Comparison of ENCODE assay signal across 31 cellular contexts in genomic region chr10:49737474-49738201, GRCh38. TPM values are rescaled to one million over a fixed set of nuclear protein-coding genes. Genes with fewer than 3 reads are reported as not detected.
"Had no signal": no experiment of that assay in that cellular context is flagged by ENCODE, and none has a peak within 500 bp of the region (broad histone marks: within the 10 kb centered on the region; RNA-seq: fewer than 3 reads in every experiment).

No MANE protein-coding gene starts in this region.

- ATAC-seq: activated CD8-positive, alpha-beta memory T cell treated with anti-CD3 and anti-CD28 coated beads, Interleukin-2, amount 10 ng/mL, durations not matched to agents 7 days and 5 days; activated T-cell treated with anti-CD3 and anti-CD28 coated beads, Interleukin-2, amount 50 U/mL, for 72 hours; gastrocnemius medialis; left colon; naive thymus-derived CD4-positive, alpha-beta T cell; right cardiac atrium; WTC11 had no signal

- H3K4me3 ChIP-seq: ascending aorta, gastrocnemius medialis, spleen, tibial nerve had no signal

- H3K36me3 ChIP-seq: ascending aorta, gastrocnemius medialis, spleen, tibial nerve had no signal

- DNase-seq: activated CD4-positive, alpha-beta memory T cell treated with anti-CD3 and anti-CD28 coated beads, Interleukin-2, amount 10 ng/mL, durations not matched to agents 7 days and 5 days; activated CD4-positive, alpha-beta T cell treated with anti-CD3 and anti-CD28 coated beads for 1 hour; activated CD4-positive, alpha-beta T cell treated with anti-CD3 and anti-CD28 coated beads, Interleukin-2, amount 10 ng/mL, durations not matched to agents 7 days and 5 days; activated CD8-positive, alpha-beta memory T cell treated with anti-CD3 and anti-CD28 coated beads, Interleukin-2, amount 10 ng/mL, durations not matched to agents 7 days and 5 days; activated gamma-delta T cell; activated naive CD4-positive, alpha-beta T cell treated with anti-CD3 and anti-CD28 coated beads, Interleukin-2, amount 10 ng/mL, durations not matched to agents 7 days and 5 days; activated naive CD8-positive, alpha-beta T cell treated with anti-CD3 and anti-CD28 coated beads, Interleukin-2, amount 10 ng/mL, durations not matched to agents 7 days and 5 days; activated T-cell treated with anti-CD3 and anti-CD28 coated beads for 4 hours; activated T-cell treated with anti-CD3 and anti-CD28 coated beads, Interleukin-2, amount 50 U/mL, for 72 hours; caudate nucleus; dermis blood vessel endothelial cell; effector CD4-positive, alpha-beta T cell; gastrocnemius medialis; glutamatergic neuron; kidney; left colon; midbrain; naive thymus-derived CD4-positive, alpha-beta T cell; nucleus accumbens; right cardiac atrium; spleen; stimulated activated naive CD4-positive, alpha-beta T cell; T-helper 2 cell had no signal

- H3K27me3 ChIP-seq: ascending aorta, gastrocnemius medialis, spleen, tibial nerve had no signal

- H3K9me3 ChIP-seq: ascending aorta, gastrocnemius medialis, spleen, tibial nerve had no signal

- H3K27ac ChIP-seq: ascending aorta, epithelial cell of prostate, gastrocnemius medialis, spleen, tibial nerve had no signal

- H3K4me1 ChIP-seq: ascending aorta, gastrocnemius medialis, spleen, tibial nerve had no signal

RNA-seq across cellular contexts. Expression of gene OGDHL, which starts 24.5 kb away (rescaled TPM):
- total RNA-seq: activated CD4-positive, alpha-beta memory T cell treated with anti-CD3 and anti-CD28 coated beads, Interleukin-2, amount 10 ng/mL, durations not matched to agents 7 days and 5 days; activated CD4-positive, alpha-beta T cell treated with anti-CD3 and anti-CD28 coated beads, Interleukin-2, amount 10 ng/mL, durations not matched to agents 7 days and 5 days; activated naive CD8-positive, alpha-beta T cell treated with anti-CD3 and anti-CD28 coated beads, Interleukin-2, amount 10 ng/mL, durations not matched to agents 7 days and 5 days; ascending aorta; naive thymus-derived CD4-positive, alpha-beta T cell; tibial nerve had no signal
- polyA plus RNA-seq: naive thymus-derived CD4-positive, alpha-beta T cell had no signal

RNA-seq across cellular contexts. Expression of gene C10orf53, which starts 58.2 kb away (rescaled TPM):
- total RNA-seq: activated CD4-positive, alpha-beta memory T cell treated with anti-CD3 and anti-CD28 coated beads, Interleukin-2, amount 10 ng/mL, durations not matched to agents 7 days and 5 days; activated CD4-positive, alpha-beta T cell treated with anti-CD3 and anti-CD28 coated beads, Interleukin-2, amount 10 ng/mL, durations not matched to agents 7 days and 5 days; activated CD8-positive, alpha-beta memory T cell treated with anti-CD3 and anti-CD28 coated beads, Interleukin-2, amount 10 ng/mL, durations not matched to agents 7 days and 5 days; activated naive CD8-positive, alpha-beta T cell treated with anti-CD3 and anti-CD28 coated beads, Interleukin-2, amount 10 ng/mL, durations not matched to agents 7 days and 5 days; activated T-cell treated with anti-CD3 and anti-CD28 coated beads, Interleukin-2, amount 50 U/mL, for 72 hours; ascending aorta; dermis blood vessel endothelial cell; gastrocnemius medialis; kidney; left colon; lower leg skin; naive thymus-derived CD4-positive, alpha-beta T cell; pulmonary artery endothelial cell; right cardiac atrium; spleen; temporal lobe; tibial nerve; WTC11 had no signal
- polyA plus RNA-seq: naive thymus-derived CD4-positive, alpha-beta T cell; neural cell; right cardiac atrium; spleen had no signal
